ENCODE assay signal across 27 cellular contexts in genomic region chr14:52860910-52861309, GRCh38.
"Had no signal": no experiment of that assay in that cellular context is flagged by ENCODE, and none has a peak within 500 bp of the region (broad histone marks: within the 10 kb centered on the region; RNA-seq: fewer than 3 reads in every experiment).

No MANE protein-coding gene starts in this region.

- H3K4me1 ChIP-seq: esophagus squamous epithelium, spleen, uterus had no signal

- H3K9me3 ChIP-seq: esophagus squamous epithelium, heart right ventricle, spleen, thoracic aorta, uterus had no signal

- H3K9me3 Mint-ChIP-seq: activated naive CD4-positive, alpha-beta T cell treated with anti-CD3 and anti-CD28 coated beads, Interleukin-2, amount 50 U/mL, for 72 hours; activated T-helper 2 cell treated with anti-CD3 and anti-CD28 coated beads, Interferon-gamma antibody, Interleukin-2, Interleukin-4, amounts not matched to agents 10 μg/mL and 5 μg/mL and 100 μg/mL, durations not matched to agents 14 hours and 24 hours and 36 hours; central memory CD8-positive, alpha-beta T cell; naive thymus-derived CD8-positive, alpha-beta T cell; neural crest cell had no signal

- H3K4me3 Mint-ChIP-seq: activated CD4-positive, alpha-beta T cell treated with anti-CD3 and anti-CD28 coated beads for 36 hours; activated CD8-positive, alpha-beta memory T cell treated with anti-CD3 and anti-CD28 coated beads, Interleukin-2, amount 10 ng/mL, durations not matched to agents 7 days and 5 days; activated CD8-positive, alpha-beta T cell treated with anti-CD3 and anti-CD28 coated beads, Interleukin-2, amount 10 ng/mL, durations not matched to agents 7 days and 5 days; central memory CD8-positive, alpha-beta T cell; naive thymus-derived CD8-positive, alpha-beta T cell; neural crest cell had no signal

- FAIRE-seq: bronchial epithelial cell, colon, endometrium had no signal

- H3K4me1 Mint-ChIP-seq: activated CD4-positive, alpha-beta T cell treated with anti-CD3 and anti-CD28 coated beads for 36 hours; activated CD8-positive, alpha-beta memory T cell treated with anti-CD3 and anti-CD28 coated beads, Interleukin-2, amount 10 ng/mL, durations not matched to agents 7 days and 5 days; central memory CD8-positive, alpha-beta T cell; naive thymus-derived CD8-positive, alpha-beta T cell had no signal

- H3K27me3 ChIP-seq: esophagus squamous epithelium, heart right ventricle, spleen, uterus had no signal

- DNase-seq: activated CD4-positive, alpha-beta T cell treated with anti-CD3 and anti-CD28 coated beads for 36 hours; activated CD8-positive, alpha-beta memory T cell treated with anti-CD3 and anti-CD28 coated beads, Interleukin-2, amount 10 ng/mL, durations not matched to agents 7 days and 5 days; activated CD8-positive, alpha-beta T cell treated with anti-CD3 and anti-CD28 coated beads, Interleukin-2, amount 10 ng/mL, durations not matched to agents 7 days and 5 days; activated naive CD4-positive, alpha-beta T cell; activated T-cell treated with anti-CD3 and anti-CD28 coated beads, Interleukin-2, amount 50 U/mL, for 48 hours; anterior cingulate cortex; dermis blood vessel endothelial cell; effector CD4-positive, alpha-beta T cell; esophagus squamous epithelium; foreskin melanocyte; heart right ventricle; naive thymus-derived CD8-positive, alpha-beta T cell; nucleus accumbens; right cardiac atrium; spleen; stimulated activated naive CD4-positive, alpha-beta T cell treated with Interleukin-2 at 50 U/mL for 16 hours; trophoblast cell; uterus had no signal

- H3K27ac Mint-ChIP-seq: activated CD4-positive, alpha-beta T cell treated with anti-CD3 and anti-CD28 coated beads for 36 hours; activated CD8-positive, alpha-beta memory T cell treated with anti-CD3 and anti-CD28 coated beads, Interleukin-2, amount 10 ng/mL, durations not matched to agents 7 days and 5 days; activated CD8-positive, alpha-beta T cell treated with anti-CD3 and anti-CD28 coated beads, Interleukin-2, amount 10 ng/mL, durations not matched to agents 7 days and 5 days; activated naive CD4-positive, alpha-beta T cell treated with anti-CD3 and anti-CD28 coated beads, Interleukin-2, amount 50 U/mL, for 72 hours; activated T-helper 2 cell treated with anti-CD3 and anti-CD28 coated beads, Interferon-gamma antibody, Interleukin-2, Interleukin-4, amounts not matched to agents 10 μg/mL and 5 μg/mL and 100 μg/mL, durations not matched to agents 14 hours and 24 hours and 36 hours; naive thymus-derived CD8-positive, alpha-beta T cell had no signal

- H3K4me3 ChIP-seq: esophagus squamous epithelium, heart right ventricle, spleen, thoracic aorta, uterus had no signal

- ATAC-seq: activated CD4-positive, alpha-beta T cell treated with anti-CD3 and anti-CD28 coated beads for 36 hours; activated CD8-positive, alpha-beta memory T cell treated with anti-CD3 and anti-CD28 coated beads, Interleukin-2, amount 10 ng/mL, durations not matched to agents 7 days and 5 days; activated CD8-positive, alpha-beta T cell treated with anti-CD3 and anti-CD28 coated beads, Interleukin-2, amount 10 ng/mL, durations not matched to agents 7 days and 5 days; activated naive CD4-positive, alpha-beta T cell treated with anti-CD3 and anti-CD28 coated beads, Interleukin-2, amount 50 U/mL, for 72 hours; heart right ventricle; naive thymus-derived CD8-positive, alpha-beta T cell; right cardiac atrium had no signal

- H3K27me3 Mint-ChIP-seq: activated CD4-positive, alpha-beta T cell treated with anti-CD3 and anti-CD28 coated beads for 36 hours; activated CD8-positive, alpha-beta memory T cell treated with anti-CD3 and anti-CD28 coated beads, Interleukin-2, amount 10 ng/mL, durations not matched to agents 7 days and 5 days; central memory CD8-positive, alpha-beta T cell; naive thymus-derived CD8-positive, alpha-beta T cell had no signal

- H3K27ac ChIP-seq: epithelial cell of prostate, esophagus squamous epithelium, heart right ventricle, spleen, thoracic aorta had no signal

- H3K36me3 ChIP-seq: uterus had no signal

- H3K36me3 Mint-ChIP-seq: activated CD8-positive, alpha-beta memory T cell treated with anti-CD3 and anti-CD28 coated beads, Interleukin-2, amount 10 ng/mL, durations not matched to agents 7 days and 5 days; activated naive CD4-positive, alpha-beta T cell treated with anti-CD3 and anti-CD28 coated beads, Interleukin-2, amount 50 U/mL, for 72 hours; naive thymus-derived CD8-positive, alpha-beta T cell had no signal
